In the genomic region with DNA sequence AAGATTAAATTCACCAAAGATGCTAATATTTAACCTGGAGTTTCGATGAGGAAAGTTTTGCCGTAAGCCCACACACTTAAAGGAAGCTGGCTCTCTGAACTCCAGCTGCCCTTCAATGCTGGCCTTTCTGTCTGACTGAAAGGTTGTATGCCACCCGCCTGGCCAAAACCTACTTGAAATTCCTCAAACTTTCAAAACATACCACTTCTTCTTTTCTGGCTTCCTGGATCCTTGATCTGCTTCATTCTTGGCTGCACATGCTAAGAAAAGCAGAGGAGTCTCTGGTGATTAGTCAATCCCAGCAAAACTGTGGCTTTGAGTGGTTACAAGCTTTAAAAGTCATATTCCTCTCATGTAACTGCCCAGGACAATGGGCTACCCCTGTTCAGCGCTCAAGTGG, we compare ENCODE assay signal across 10 cellular contexts.
DNase-seq lines count a peak whose midpoint lies in the region; ATAC-seq and FAIRE-seq lines count a peak whose summit lies in the region.
"Had no signal": no experiment of that assay in that cellular context is flagged by ENCODE, and none has a peak within 500 bp of the region (broad histone marks: within the 10 kb centered on the region; RNA-seq: fewer than 3 reads in every experiment).

No MANE protein-coding gene starts in this region.

- H3K27ac ChIP-seq in BLaER1 treated with 17β-estradiol and CSF1 and Interleukin-3, amounts not matched to agents 10 nM and 100 nM: peak overlapping the region in 10 of 11 experiments; percentile 33 to 84 (median 77); a peak in 19 of 22 replicates
- H3K27ac ChIP-seq: psoas muscle had no signal

- ATAC-seq in GM19467 (IDR thresholded peaks at IDR 0.05; ENCODE audit: unreplicated experiment): peak; percentile 73
- peak; percentile 53 for ATAC-seq in HG03103 (IDR thresholded peaks at IDR 0.05; ENCODE audit: low read depth, unreplicated experiment)
- ATAC-seq: K562, psoas muscle had no signal

- no peaks in the 10 kb centered on the region for H3K36me3 ChIP-seq in BLaER1 treated with 17β-estradiol and CSF1 and Interleukin-3, amounts not matched to agents 10 nM and 100 nM
- H3K36me3 ChIP-seq in adipocyte (ENCODE audit: control insufficient read depth, insufficient read depth, low read length, severe bottlenecking): no peaks in the 10 kb centered on the region

- H3K4me2 ChIP-seq in BLaER1 treated with 17β-estradiol and CSF1 and Interleukin-3, amounts not matched to agents 10 nM and 100 nM: peak overlapping the region; percentile 67 to 91 (median 84)

- H3K27me3 ChIP-seq in BLaER1 treated with 17β-estradiol and CSF1 and Interleukin-3, amounts not matched to agents 10 nM and 100 nM: peaks cover 0 to 5% (median 0%) of the 10 kb centered on the region in 11 experiments; a peak in 1 of 22 replicates
- no peaks in the 10 kb centered on the region for H3K27me3 ChIP-seq in adipocyte (replicated peaks; ENCODE audit: control insufficient read depth, insufficient read depth, low read length)

- DNase-seq in adipocyte (ENCODE audit: low read depth): peak; percentile 2
- DNase-seq in activated naive CD4-positive, alpha-beta T cell (lab: John Stamatoyannopoulos, UW): no peak
- DNase-seq in DMS 273 (lab: John Stamatoyannopoulos, UW; ENCODE audit: unreplicated experiment): no peak
- DNase-seq in RCC 7860 (ENCODE audit: low spot score): no peak
- no peak for DNase-seq in DMS79 (lab: John Stamatoyannopoulos, UW)
- DNase-seq: psoas muscle had no signal

- FAIRE-seq in RCC 7860 (lab: Jason Lieb, UNC): no peak
- FAIRE-seq: K562 had no signal

- peaks cover 54 to 83% (median 66%) of the 10 kb centered on the region in 10 experiments for H3K4me1 ChIP-seq in BLaER1 treated with 17β-estradiol and CSF1 and Interleukin-3, amounts not matched to agents 10 nM and 100 nM
- H3K4me1 ChIP-seq in adipocyte (ENCODE audit: control insufficient read depth, insufficient read depth, low read length): no peaks in the 10 kb centered on the region
- H3K4me1 ChIP-seq: psoas muscle had no signal

- H3K9me3 ChIP-seq in BLaER1 treated with 17β-estradiol and CSF1 and Interleukin-3, amounts not matched to agents 10 nM and 100 nM (replicated peaks in 1 of 11): peaks cover 0 to 16% (median 3%) of the 10 kb centered on the region in 11 experiments; a peak in 8 of 22 replicates
- no peaks in the 10 kb centered on the region for H3K9me3 ChIP-seq in adipocyte (ENCODE audit: control insufficient read depth, low read length)
- H3K9me3 ChIP-seq: psoas muscle had no signal

- H3K9ac ChIP-seq in BLaER1 treated with 17β-estradiol and CSF1 and Interleukin-3, amounts not matched to agents 10 nM and 100 nM: peak overlapping the region in 9 of 11 experiments; percentile 34 to 71 (median 61); a peak in 17 of 22 replicates
- no peak overlapping the region for H3K9ac ChIP-seq in adipocyte (ENCODE audit: low read length)

- H3K4me3 ChIP-seq in BLaER1 treated with 17β-estradiol and CSF1 and Interleukin-3, amounts not matched to agents 10 nM and 100 nM: peak overlapping the region in 6 of 10 experiments; percentile 12 to 38 (median 32); a peak in 7 of 20 replicates
- no peak overlapping the region for H3K4me3 ChIP-seq in adipocyte (ENCODE audit: low read length)
- H3K4me3 ChIP-seq: K562, psoas muscle had no signal

- no peaks in the 10 kb centered on the region; a peak in 1 of 22 replicates for H4K20me1 ChIP-seq in BLaER1 treated with 17β-estradiol and CSF1 and Interleukin-3, amounts not matched to agents 10 nM and 100 nM
